Comparison of ENCODE assay signal across 15 cellular contexts in the genomic region with DNA sequence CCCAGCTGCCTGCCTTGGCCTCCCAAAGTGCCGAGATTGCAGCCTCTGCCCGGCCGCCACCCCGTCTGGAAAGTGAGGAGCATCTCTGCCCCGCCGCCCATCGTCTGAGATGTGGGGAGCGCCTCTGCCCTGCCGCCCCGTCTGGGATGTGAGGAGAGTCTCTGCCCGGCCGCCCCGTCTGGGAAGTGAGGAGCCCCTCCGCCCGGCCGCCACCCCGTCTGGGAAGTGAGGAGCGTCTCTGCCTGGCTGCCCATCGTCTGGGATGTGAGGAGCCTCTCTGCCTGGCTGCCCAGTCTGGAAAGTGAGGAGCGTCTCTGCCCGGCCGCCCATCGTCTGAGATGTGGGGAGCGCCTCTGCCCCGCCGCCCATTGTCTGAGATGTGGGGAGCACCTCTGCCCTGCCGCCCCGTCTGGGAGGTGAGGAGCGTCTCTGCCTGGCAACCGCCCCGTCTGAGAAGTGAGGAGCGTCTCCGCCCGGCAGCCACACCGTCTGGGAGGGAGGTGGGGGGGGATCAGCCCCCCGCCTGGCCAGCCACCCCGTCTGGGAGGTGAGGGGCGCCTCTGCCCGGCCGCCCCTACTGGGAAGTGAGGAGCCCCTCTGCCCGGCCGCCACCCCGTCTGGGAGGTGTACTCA. TPM values are rescaled to one million over a fixed set of nuclear protein-coding genes. Genes with fewer than 3 reads are reported as not detected.
"Had no signal": no experiment of that assay in that cellular context is flagged by ENCODE, and none has a peak within 500 bp of the region (broad histone marks: within the 10 kb centered on the region; RNA-seq: fewer than 3 reads in every experiment).

No MANE protein-coding gene starts in this region.

RNA-seq across cellular contexts. Expression of a gene that starts 9.6 kb away (rescaled TPM):
- total RNA-seq: activated B cell treated with CpG ODN at 0.5 μM for 24 hours; activated CD4-positive, alpha-beta memory T cell treated with anti-CD3 and anti-CD28 coated beads for 36 hours; activated CD4-positive, alpha-beta memory T cell treated with anti-CD3 and anti-CD28 coated beads, Interleukin-2, amount 10 ng/mL, durations not matched to agents 7 days and 5 days; activated CD4-positive, alpha-beta T cell treated with anti-CD3 and anti-CD28 coated beads for 36 hours; activated CD4-positive, alpha-beta T cell treated with anti-CD3 and anti-CD28 coated beads, Interleukin-2, amount 10 ng/mL, durations not matched to agents 24 days and 14 days; activated CD4-positive, alpha-beta T cell treated with anti-CD3 and anti-CD28 coated beads, Interleukin-2, amount 10 ng/mL, durations not matched to agents 7 days and 5 days; activated CD8-positive, alpha-beta memory T cell treated with anti-CD3 and anti-CD28 coated beads for 36 hours; activated CD8-positive, alpha-beta memory T cell treated with anti-CD3 and anti-CD28 coated beads, Interleukin-2, amount 10 ng/mL, durations not matched to agents 7 days and 5 days; activated CD8-positive, alpha-beta T cell treated with anti-CD3 and anti-CD28 coated beads for 36 hours; activated CD8-positive, alpha-beta T cell treated with anti-CD3 and anti-CD28 coated beads, Interleukin-2, amount 10 ng/mL, durations not matched to agents 7 days and 5 days; T-cell; T-helper 1 cell treated with Interleukin-12 subunit alpha and Interleukin-12 subunit beta and Interleukin-4 antibody, amounts not matched to agents 30 ng/mL and 1 ng/mL, for 36 hours; T-helper 17 cell; T-helper 2 cell treated with Interferon-gamma antibody and Interleukin-4, amounts not matched to agents 100 ng/mL and 5 ng/mL, for 36 hours; WTC11 had no signal
